ENCODE assay signal across 10 cellular contexts in genomic region chr3:126266291-126266840, GRCh38.
A peak's percentile ranks its signal among the peaks of the same experiment; 100 is the strongest.
DNase-seq lines count a peak whose midpoint lies in the region; ATAC-seq, FAIRE-seq and TF ChIP-seq lines count a peak whose summit lies in the region.
"Had no signal": no experiment of that assay in that cellular context is flagged by ENCODE, and none has a peak within 500 bp of the region (broad histone marks: within the 10 kb centered on the region; RNA-seq: fewer than 3 reads in every experiment).

No MANE protein-coding gene starts in this region.

- CTCF ChIA-PET in RWPE1 (lab: Yijun Ruan, JAX): interaction anchor here (0.6 kb wide), 1 partner anchor 49 kb away, joined by 6 read pairs; no protein-coding TSS in a partner anchor

- peak overlapping the region in 1 of 2 donors; percentile 40 for H3K4me3 ChIP-seq in gastroesophageal sphincter
- H3K4me3 ChIP-seq in upper lobe of right lung: peak overlapping the region; percentile 47

- TF ChIP-seq CTCF in RWPE1 (conservative IDR thresholded peaks at IDR 0.05; ENCODE audit: low read depth) (no peak), gastroesophageal sphincter (IDR thresholded peaks at IDR 0.05) (no peak), nephron (IDR thresholded peaks at IDR 0.05; ENCODE audit: unreplicated experiment in 3 of 3) (no peak), upper lobe of right lung (IDR thresholded peaks at IDR 0.05) (no peak), D721Med (IDR thresholded peaks at IDR 0.05; ENCODE audit: insufficient read depth, missing control alignments) (no peak)

- WGBS in gastroesophageal sphincter (ENCODE audit: low coverage in 1 of 2), 2 donors: 36 to 57% methylated on average over 1 to 3 of the region's 15 CpGs

- no peak for FAIRE-seq in D721Med (lab: Jason Lieb, UNC)

- H3K4me1 ChIP-seq in gastroesophageal sphincter (peaks cover 5 to 72% (median 29%) of the 10 kb centered on the region in 3 donors), upper lobe of right lung (peaks cover 44% of the 10 kb centered on the region)

- peaks cover 10% of the 10 kb centered on the region for H3K4me1 Mint-ChIP-seq in nephron
- no peaks in the 10 kb centered on the region for H3K4me1 Mint-ChIP-seq in activated naive CD8-positive, alpha-beta T cell treated with anti-CD3 and anti-CD28 coated beads for 36 hours

- H3K9me3 Mint-ChIP-seq in nephron: no peaks in the 10 kb centered on the region
- H3K9me3 Mint-ChIP-seq in activated naive CD8-positive, alpha-beta T cell treated with anti-CD3 and anti-CD28 coated beads for 36 hours: no peaks in the 10 kb centered on the region
- H3K9me3 Mint-ChIP-seq: dendritic cell treated with granulocyte-macrophage colony-stimulating factor and Interleukin-4, amounts not matched to agents 40 ng/mL and 50 ng/mL, for 4 days had no signal

- ATAC-seq in gastroesophageal sphincter (peak; percentile 46), upper lobe of right lung (peak; percentile 30)

- peak; percentile 82 for TF ChIP-seq EP300 in gastroesophageal sphincter (IDR thresholded peaks at IDR 0.05)

- intact Hi-C loops in upper lobe of right lung (cut with DNase I): no loop called here

- H3K27me3 Mint-ChIP-seq in nephron (ENCODE audit: low read depth): peaks cover 9% of the 10 kb centered on the region
- H3K27me3 Mint-ChIP-seq in activated naive CD8-positive, alpha-beta T cell treated with anti-CD3 and anti-CD28 coated beads for 36 hours: peaks cover 42% of the 10 kb centered on the region

- H3K27ac Mint-ChIP-seq in nephron: peak overlapping the region in 2 of 3 experiments; percentile 73 to 77
- H3K27ac Mint-ChIP-seq in activated naive CD8-positive, alpha-beta T cell treated with anti-CD3 and anti-CD28 coated beads for 36 hours: no peak overlapping the region
- H3K27ac Mint-ChIP-seq: dendritic cell treated with granulocyte-macrophage colony-stimulating factor and Interleukin-4, amounts not matched to agents 40 ng/mL and 50 ng/mL, for 4 days had no signal

- POLR2A ChIA-PET in RWPE1 (lab: Yijun Ruan, JAX; ENCODE audit: low non-redundant PET): no interaction called here

- H3K4me3 Mint-ChIP-seq in nephron: peak overlapping the region in 2 of 3 experiments; percentile 64 to 68
- no peak overlapping the region for H3K4me3 Mint-ChIP-seq in activated naive CD8-positive, alpha-beta T cell treated with anti-CD3 and anti-CD28 coated beads for 36 hours

- no peak for DNase-seq in RWPE1 (ENCODE audit: low spot score)
- peak; percentile 79 for DNase-seq in upper lobe of right lung
- no peak for DNase-seq in activated naive CD8-positive, alpha-beta T cell treated with anti-CD3 and anti-CD28 coated beads for 36 hours
- DNase-seq in D721Med (ENCODE audit: insufficient read length, low spot score): no peak
- DNase-seq in NOMO-1 treated with dmso at 0.1 percent for 144 hours (lab: John Stamatoyannopoulos, UW; ENCODE audit: unreplicated experiment): no peak
- no peak for DNase-seq in dedifferentiated amniotic fluid mesenchymal stem cell (ENCODE audit: extremely low spot score)
- DNase-seq: NCI-H1105 had no signal

- no peaks in the 10 kb centered on the region for H3K36me3 Mint-ChIP-seq in nephron (ENCODE audit: low read depth)
- H3K36me3 Mint-ChIP-seq in activated naive CD8-positive, alpha-beta T cell treated with anti-CD3 and anti-CD28 coated beads for 36 hours: no peaks in the 10 kb centered on the region

- H3K27ac ChIP-seq in RWPE1 (peak overlapping the region; percentile 95), gastroesophageal sphincter (peak overlapping the region; percentile 86 to 96 (median 94)), upper lobe of right lung (peak overlapping the region; percentile 90)

- H3K27me3 ChIP-seq in gastroesophageal sphincter: no peaks in the 10 kb centered on the region
- no peaks in the 10 kb centered on the region for H3K27me3 ChIP-seq in upper lobe of right lung

- H3K36me3 ChIP-seq in gastroesophageal sphincter (no peaks in the 10 kb centered on the region), upper lobe of right lung (no peaks in the 10 kb centered on the region)

- TF ChIP-seq POLR2A in gastroesophageal sphincter (IDR thresholded peaks at IDR 0.05): no peak

- H3K9me3 ChIP-seq in gastroesophageal sphincter (no peaks in the 10 kb centered on the region), upper lobe of right lung (no peaks in the 10 kb centered on the region)
